Comparison of ENCODE assay signal across 17 cellular contexts in genomic region chr20:56412949-56413348, GRCh38. TPM values are rescaled to one million over a fixed set of nuclear protein-coding genes. Genes with fewer than 3 reads are reported as not detected.
DNase-seq lines count a peak whose midpoint lies in the region; ATAC-seq and TF ChIP-seq lines count a peak whose summit lies in the region.
"Had no signal": no experiment of that assay in that cellular context is flagged by ENCODE, and none has a peak within 500 bp of the region (broad histone marks: within the 10 kb centered on the region; RNA-seq: fewer than 3 reads in every experiment).

No MANE protein-coding gene starts in this region.

- TF ChIP-seq CTCF in stomach (IDR thresholded peaks at IDR 0.05) (no peak), OCI-LY7 (conservative IDR thresholded peaks at IDR 0.05; ENCODE audit: low read length) (no peak)

- intact Hi-C loops in activated T-helper 1 cell treated with anti-CD3 and anti-CD28 coated beads, Interleukin-12 subunit alpha, Interleukin-12 subunit beta, Interleukin-2, Interleukin-4 antibody, amounts not matched to agents 30 ng/mL and 10 ng/mL and 1 ng/mL, durations not matched to agents 14 hours and 24 hours and 36 hours (cut with micrococcal nuclease), result no loop called here
- intact Hi-C loops in stomach (cut with DNase I; ENCODE audit: low total_unique reads) (no loop called here), OCI-LY7 (cut with micrococcal nuclease; ENCODE audit: unreplicated experiment) (no loop called here)

- TF ChIP-seq EP300 in stomach (IDR thresholded peaks at IDR 0.05), result no peak

- H3K36me3 ChIP-seq in stomach, result peaks cover 2 to 31% (median 13%) of the 10 kb centered on the region in 4 donors
- peaks cover 31% of the 10 kb centered on the region for H3K36me3 ChIP-seq in OCI-LY7 (ENCODE audit: insufficient read depth, low read length)

- H3K9me3 ChIP-seq in stomach (no peaks in the 10 kb centered on the region), OCI-LY7 (ENCODE audit: low read length) (no peaks in the 10 kb centered on the region)
- H3K9me3 ChIP-seq: A549, testis had no signal

- H3K4me1 ChIP-seq in stomach (peaks cover 0 to 21% (median 5%) of the 10 kb centered on the region in 4 donors), OCI-LY7 (ENCODE audit: insufficient read depth, low read length, poor library complexity, severe bottlenecking) (peaks cover 7% of the 10 kb centered on the region)
- H3K4me1 ChIP-seq: A549, foreskin keratinocyte had no signal

- ATAC-seq in HG03439 (IDR thresholded peaks at IDR 0.05; ENCODE audit: unreplicated experiment) (no peak), GM18505 (IDR thresholded peaks at IDR 0.05; ENCODE audit: unreplicated experiment) (no peak)
- ATAC-seq: A549, foreskin keratinocyte had no signal

- WGBS in stomach, 5 donors, result 90 to 98% (median 95%) methylated on average over 3 of the region's 3 CpGs

- H3K9me3 Mint-ChIP-seq in activated CD4-positive, alpha-beta T cell treated with anti-CD3 and anti-CD28 coated beads, Interleukin-2, amount 10 ng/mL, durations not matched to agents 7 days and 5 days, result peaks cover 6% of the 10 kb centered on the region
- peaks cover 13% of the 10 kb centered on the region for H3K9me3 Mint-ChIP-seq in activated T-helper 1 cell treated with anti-CD3 and anti-CD28 coated beads, Interleukin-12 subunit alpha, Interleukin-12 subunit beta, Interleukin-2, Interleukin-4 antibody, amounts not matched to agents 30 ng/mL and 10 ng/mL and 1 ng/mL, durations not matched to agents 14 hours and 24 hours and 36 hours
- H3K9me3 Mint-ChIP-seq in immature natural killer cell, result no peaks in the 10 kb centered on the region

- TF ChIP-seq POLR2A in stomach (IDR thresholded peaks at IDR 0.05), result no peak
- TF ChIP-seq POLR2A in GM18505 (IDR thresholded peaks at IDR 0.05; ENCODE audit: borderline replicate concordance, extremely low read depth, insufficient read depth, insufficient read length), result no peak

- H3K9me2 ChIP-seq in OCI-LY7 (ENCODE audit: insufficient read depth, low read length), result no peaks in the 10 kb centered on the region

- peak overlapping the region in 1 of 4 donors; percentile 19 for H3K4me3 ChIP-seq in stomach
- no peak overlapping the region for H3K4me3 ChIP-seq in OCI-LY7 (ENCODE audit: low read depth, low read length, poor library complexity, severe bottlenecking)
- H3K4me3 ChIP-seq: A549, GM12878, testis had no signal

- no peak overlapping the region for H2AFZ ChIP-seq in OCI-LY7 (ENCODE audit: low read length)

- H3K27ac ChIP-seq in stomach (peak overlapping the region in 4 of 5 donors; percentile 66 to 76 (median 74)), OCI-LY7 (ENCODE audit: low read depth, low read length, poor library complexity, severe bottlenecking) (no peak overlapping the region)
- H3K27ac ChIP-seq: A549, foreskin keratinocyte had no signal

- CTCF ChIA-PET in activated CD4-positive, alpha-beta T cell treated with anti-CD3 and anti-CD28 coated beads, Interleukin-2, amount 10 ng/mL, durations not matched to agents 7 days and 5 days (lab: Charles Lee), result interaction anchor here (0.6 to 3.3 kb wide), 5 partner anchors 11 to 113 kb away, joined by 3 to 18 read pairs (median 5); no protein-coding TSS in a partner anchor
- CTCF ChIA-PET in OCI-LY7 (lab: Charles Lee; ENCODE audit: unreplicated experiment), result no interaction called here

- H3K4me3 Mint-ChIP-seq in activated CD4-positive, alpha-beta T cell treated with anti-CD3 and anti-CD28 coated beads, Interleukin-2, amount 10 ng/mL, durations not matched to agents 7 days and 5 days, result peak overlapping the region; percentile 78
- H3K4me3 Mint-ChIP-seq in activated T-helper 1 cell treated with anti-CD3 and anti-CD28 coated beads, Interleukin-12 subunit alpha, Interleukin-12 subunit beta, Interleukin-2, Interleukin-4 antibody, amounts not matched to agents 30 ng/mL and 10 ng/mL and 1 ng/mL, durations not matched to agents 14 hours and 24 hours and 36 hours, result peak overlapping the region; percentile 89
- H3K4me3 Mint-ChIP-seq in immature natural killer cell, result peak overlapping the region; percentile 88 to 94 (median 90)

- H4K20me1 ChIP-seq in OCI-LY7 (ENCODE audit: insufficient read depth, low read length), result no peaks in the 10 kb centered on the region

- H3K36me3 Mint-ChIP-seq in activated CD4-positive, alpha-beta T cell treated with anti-CD3 and anti-CD28 coated beads, Interleukin-2, amount 10 ng/mL, durations not matched to agents 7 days and 5 days (ENCODE audit: low read depth), result peaks cover 38% of the 10 kb centered on the region
- peaks cover 51% of the 10 kb centered on the region for H3K36me3 Mint-ChIP-seq in activated T-helper 1 cell treated with anti-CD3 and anti-CD28 coated beads, Interleukin-12 subunit alpha, Interleukin-12 subunit beta, Interleukin-2, Interleukin-4 antibody, amounts not matched to agents 30 ng/mL and 10 ng/mL and 1 ng/mL, durations not matched to agents 14 hours and 24 hours and 36 hours (ENCODE audit: low read depth)
- H3K36me3 Mint-ChIP-seq in immature natural killer cell, result peaks cover 3 to 8% (median 7%) of the 10 kb centered on the region in 3 donors

- no peaks in the 10 kb centered on the region for H3K27me3 Mint-ChIP-seq in activated CD4-positive, alpha-beta T cell treated with anti-CD3 and anti-CD28 coated beads, Interleukin-2, amount 10 ng/mL, durations not matched to agents 7 days and 5 days
- H3K27me3 Mint-ChIP-seq in activated T-helper 1 cell treated with anti-CD3 and anti-CD28 coated beads, Interleukin-12 subunit alpha, Interleukin-12 subunit beta, Interleukin-2, Interleukin-4 antibody, amounts not matched to agents 30 ng/mL and 10 ng/mL and 1 ng/mL, durations not matched to agents 14 hours and 24 hours and 36 hours (ENCODE audit: insufficient read depth), result no peaks in the 10 kb centered on the region
- H3K27me3 Mint-ChIP-seq in immature natural killer cell (ENCODE audit: low read depth in 3 of 3), result peaks cover 0 to 4% (median 0%) of the 10 kb centered on the region in 3 donors

- no peaks in the 10 kb centered on the region for H3K27me3 ChIP-seq in stomach
- H3K27me3 ChIP-seq: foreskin keratinocyte, testis had no signal

- H3K27ac Mint-ChIP-seq in activated CD4-positive, alpha-beta T cell treated with anti-CD3 and anti-CD28 coated beads, Interleukin-2, amount 10 ng/mL, durations not matched to agents 7 days and 5 days, result peak overlapping the region; percentile 91
- H3K27ac Mint-ChIP-seq in activated T-helper 1 cell treated with anti-CD3 and anti-CD28 coated beads, Interleukin-12 subunit alpha, Interleukin-12 subunit beta, Interleukin-2, Interleukin-4 antibody, amounts not matched to agents 30 ng/mL and 10 ng/mL and 1 ng/mL, durations not matched to agents 14 hours and 24 hours and 36 hours, result peak overlapping the region; percentile 96
- peak overlapping the region; percentile 91 to 97 (median 96) for H3K27ac Mint-ChIP-seq in immature natural killer cell

- BruUV-seq in OCI-LY7 (replicated peaks; lab: Mats Ljungman, UMichigan), result no TSS peak

- H3K4me1 Mint-ChIP-seq in activated CD4-positive, alpha-beta T cell treated with anti-CD3 and anti-CD28 coated beads, Interleukin-2, amount 10 ng/mL, durations not matched to agents 7 days and 5 days, result peaks cover 65% of the 10 kb centered on the region
- peaks cover 63% of the 10 kb centered on the region for H3K4me1 Mint-ChIP-seq in activated T-helper 1 cell treated with anti-CD3 and anti-CD28 coated beads, Interleukin-12 subunit alpha, Interleukin-12 subunit beta, Interleukin-2, Interleukin-4 antibody, amounts not matched to agents 30 ng/mL and 10 ng/mL and 1 ng/mL, durations not matched to agents 14 hours and 24 hours and 36 hours (ENCODE audit: low read depth)
- H3K4me1 Mint-ChIP-seq in immature natural killer cell, result peaks cover 59 to 60% of the 10 kb centered on the region in 2 donors

- POLR2A ChIA-PET in activated CD4-positive, alpha-beta T cell treated with anti-CD3 and anti-CD28 coated beads, Interleukin-2, amount 10 ng/mL, durations not matched to agents 7 days and 5 days (lab: Charles Lee), result no interaction called here
- POLR2A ChIA-PET in OCI-LY7 (lab: Charles Lee), result interaction anchor here (0.6 to 1.4 kb wide), 6 partner anchors 11 to 1308 kb away, joined by 3 to 7 read pairs (median 4); no protein-coding TSS in a partner anchor

- H3K4me2 ChIP-seq in OCI-LY7 (ENCODE audit: low read length), result no peak overlapping the region
- H3K4me2 ChIP-seq: A549 had no signal

- no peak for DNase-seq in activated CD4-positive, alpha-beta T cell treated with anti-CD3 and anti-CD28 coated beads, Interleukin-2, amount 10 ng/mL, durations not matched to agents 7 days and 5 days
- no peak for DNase-seq in activated CD4-positive, alpha-beta T cell treated with anti-CD3 and anti-CD28 coated beads, Interleukin-2, amount 50 U/mL, for 48 hours
- no peak for DNase-seq in activated T-helper 1 cell treated with anti-CD3 and anti-CD28 coated beads, Interleukin-12 subunit alpha, Interleukin-12 subunit beta, Interleukin-2, Interleukin-4 antibody, amounts not matched to agents 30 ng/mL and 10 ng/mL and 1 ng/mL, durations not matched to agents 14 hours and 24 hours and 36 hours (ENCODE audit: low spot score)
- DNase-seq in immature natural killer cell (no peak), stomach (no peak), OCI-LY7 (ENCODE audit: low spot score) (no peak)
- DNase-seq: DMS79 treated with DMSO at 0.1 percent for 48 hours, foreskin keratinocyte, NCI-H1048, NCI-H446, testis had no signal

- no peaks in the 10 kb centered on the region for H3K79me2 ChIP-seq in OCI-LY7 (ENCODE audit: insufficient read depth, low read depth, low read length)

RNA-seq across cellular contexts. Expression of gene CASS4, which starts 0.9 kb away (rescaled TPM):
- 1 to 10 TPM; 8.6 to 9.0 TPM for total RNA-seq in activated CD4-positive, alpha-beta T cell treated with anti-CD3 and anti-CD28 coated beads, Interleukin-2, amount 10 ng/mL, durations not matched to agents 7 days and 5 days
- total RNA-seq in activated T-helper 1 cell treated with anti-CD3 and anti-CD28 coated beads, Interleukin-12 subunit alpha, Interleukin-12 subunit beta, Interleukin-2, Interleukin-4 antibody, amounts not matched to agents 30 ng/mL and 10 ng/mL and 1 ng/mL, durations not matched to agents 14 hours and 24 hours and 36 hours, result 6.7 and 7.8 TPM in 2 replicates
- 1 to 10 TPM; 3.2 to 5.5 (median 3.5) TPM for polyA plus RNA-seq in immature natural killer cell
- 1 to 10 TPM in 3 of 5 donors, under 1 TPM in 1, not detected in 1; 0.45 to 8.2 (median 4.2) TPM for total RNA-seq in stomach
- 1 to 10 TPM in 1 of 3 donors, under 1 TPM in 2; 0.23 to 1.6 (median 0.76) TPM for polyA plus RNA-seq in stomach
- 0.05 TPM in 1 of 2 replicates, not detected in the other for total RNA-seq in OCI-LY7 (2014; rRNA removed; shearing (Covaris generic))
- total RNA-seq in OCI-LY7 (2022), result 0.15 and 0.18 TPM in 2 replicates
- total RNA-seq: foreskin keratinocyte, H1, HT-29 had no signal
- polyA plus RNA-seq: H1 had no signal

RNA-seq across cellular contexts. Expression of gene CSTF1, which starts 20.5 kb away (rescaled TPM):
- total RNA-seq in activated CD4-positive, alpha-beta T cell treated with anti-CD3 and anti-CD28 coated beads, Interleukin-2, amount 10 ng/mL, durations not matched to agents 7 days and 5 days, result 10 to 100 TPM; 61.8 to 62.4 TPM
- total RNA-seq in activated T-helper 1 cell treated with anti-CD3 and anti-CD28 coated beads, Interleukin-12 subunit alpha, Interleukin-12 subunit beta, Interleukin-2, Interleukin-4 antibody, amounts not matched to agents 30 ng/mL and 10 ng/mL and 1 ng/mL, durations not matched to agents 14 hours and 24 hours and 36 hours, result 55.2 and 60.9 TPM in 2 replicates
- 10 to 100 TPM; 21.2 to 42.2 (median 30.6) TPM for polyA plus RNA-seq in immature natural killer cell
- 10 to 100 TPM in 4 of 5 donors, 1 to 10 TPM in 1; 9.3 to 86.2 (median 23.9) TPM for total RNA-seq in stomach
- polyA plus RNA-seq in stomach, result 10 to 100 TPM in 1 of 3 donors, 1 to 10 TPM in 2; 7.1 to 12.8 (median 8.7) TPM
- 38.5 and 52.1 TPM in 2 replicates for total RNA-seq in OCI-LY7 (2014; rRNA removed; shearing (Covaris generic))
- total RNA-seq in OCI-LY7 (2022), result 51.6 and 56.0 TPM in 2 replicates

RNA-seq across cellular contexts. Expression of gene AURKA, which starts 20.9 kb away (rescaled TPM):
- 10 to 100 TPM; 73.6 to 83.0 TPM for total RNA-seq in activated CD4-positive, alpha-beta T cell treated with anti-CD3 and anti-CD28 coated beads, Interleukin-2, amount 10 ng/mL, durations not matched to agents 7 days and 5 days
- 39.2 and 41.2 TPM in 2 replicates for total RNA-seq in activated T-helper 1 cell treated with anti-CD3 and anti-CD28 coated beads, Interleukin-12 subunit alpha, Interleukin-12 subunit beta, Interleukin-2, Interleukin-4 antibody, amounts not matched to agents 30 ng/mL and 10 ng/mL and 1 ng/mL, durations not matched to agents 14 hours and 24 hours and 36 hours
- polyA plus RNA-seq in immature natural killer cell, result 1 to 10 TPM; 1.1 to 2.2 (median 1.8) TPM
- total RNA-seq in stomach, result 10 to 100 TPM in 2 of 5 donors, 1 to 10 TPM in 2, under 1 TPM in 1; 0.45 to 27.7 (median 7.0) TPM
- 1 to 10 TPM; 5.1 to 8.3 (median 6.7) TPM for polyA plus RNA-seq in stomach
- 55.5 and 63.2 TPM in 2 replicates for total RNA-seq in OCI-LY7 (2014; rRNA removed; shearing (Covaris generic))
- 97.1 and 105 TPM in 2 replicates for total RNA-seq in OCI-LY7 (2022)

RNA-seq across cellular contexts. Expression of gene FAM210B, which starts 54.2 kb away (rescaled TPM):
- total RNA-seq in activated CD4-positive, alpha-beta T cell treated with anti-CD3 and anti-CD28 coated beads, Interleukin-2, amount 10 ng/mL, durations not matched to agents 7 days and 5 days, result 1 to 10 TPM; 8.4 to 9.7 TPM
- 6.2 and 6.9 TPM in 2 replicates for total RNA-seq in activated T-helper 1 cell treated with anti-CD3 and anti-CD28 coated beads, Interleukin-12 subunit alpha, Interleukin-12 subunit beta, Interleukin-2, Interleukin-4 antibody, amounts not matched to agents 30 ng/mL and 10 ng/mL and 1 ng/mL, durations not matched to agents 14 hours and 24 hours and 36 hours
- polyA plus RNA-seq in immature natural killer cell (10 to 100 TPM; 15.2 to 29.7 (median 15.8) TPM), stomach (10 to 100 TPM; 32.5 to 42.6 (median 32.5) TPM)
- total RNA-seq in stomach (10 to 100 TPM; 11.3 to 33.8 (median 26.1) TPM), OCI-LY7 (2022) (1.1 and 1.3 TPM in 2 replicates)
- 0.13 and 0.19 TPM in 2 replicates for total RNA-seq in OCI-LY7 (2014; rRNA removed; shearing (Covaris generic))

RNA-seq across cellular contexts. Expression of gene RTF2, which starts 55.5 kb away (rescaled TPM):
- 100 to 1,000 TPM; 106 to 107 TPM for total RNA-seq in activated CD4-positive, alpha-beta T cell treated with anti-CD3 and anti-CD28 coated beads, Interleukin-2, amount 10 ng/mL, durations not matched to agents 7 days and 5 days
- total RNA-seq in activated T-helper 1 cell treated with anti-CD3 and anti-CD28 coated beads, Interleukin-12 subunit alpha, Interleukin-12 subunit beta, Interleukin-2, Interleukin-4 antibody, amounts not matched to agents 30 ng/mL and 10 ng/mL and 1 ng/mL, durations not matched to agents 14 hours and 24 hours and 36 hours, result 106 and 113 TPM in 2 replicates
- polyA plus RNA-seq in immature natural killer cell (100 to 1,000 TPM; 155 to 163 (median 161) TPM), stomach (10 to 100 TPM; 58.5 to 87.5 (median 62.9) TPM)
- total RNA-seq in stomach (10 to 100 TPM in 3 of 5 donors, 1 to 10 TPM in 2; 5.5 to 62.5 (median 32.9) TPM), OCI-LY7 (2022) (68.2 and 72.7 TPM in 2 replicates)
- total RNA-seq in OCI-LY7 (2014; rRNA removed; shearing (Covaris generic)), result 46.8 and 63.6 TPM in 2 replicates
